11 cellular contexts compared by ENCODE assay signal in genomic region chr14:56367416-56367815, GRCh38.
"Had no signal": no experiment of that assay in that cellular context is flagged by ENCODE, and none has a peak within 500 bp of the region (broad histone marks: within the 10 kb centered on the region; RNA-seq: fewer than 3 reads in every experiment).

No MANE protein-coding gene starts in this region.

- H3K4me3 ChIP-seq: GM23248, GM23338, HAP-1 had no signal

- FAIRE-seq: H1, H54 had no signal

- ATAC-seq: HCT116 had no signal

- H3K4me1 Mint-ChIP-seq: GM23338 had no signal

- H3K4me3 Mint-ChIP-seq: GM23338, H9, HFFc6 had no signal

- H3K4me2 ChIP-seq: GM23338 had no signal

- H2AFZ ChIP-seq: GM23248, GM23338 had no signal

- H3K27ac Mint-ChIP-seq: GM23338, H9, HFFc6 had no signal

- DNase-seq: GM23248, GOT3, H7, H9, HCEC 1CT, HFFc6 had no signal

- H3K36me3 ChIP-seq: HAP-1 had no signal

- H3K9me3 ChIP-seq: HAP-1 had no signal

- H3K9ac ChIP-seq: GM23248 had no signal

- H3K27ac ChIP-seq: GM23248 had no signal
